ENCODE assay signal across 19 cellular contexts in the genomic region with DNA sequence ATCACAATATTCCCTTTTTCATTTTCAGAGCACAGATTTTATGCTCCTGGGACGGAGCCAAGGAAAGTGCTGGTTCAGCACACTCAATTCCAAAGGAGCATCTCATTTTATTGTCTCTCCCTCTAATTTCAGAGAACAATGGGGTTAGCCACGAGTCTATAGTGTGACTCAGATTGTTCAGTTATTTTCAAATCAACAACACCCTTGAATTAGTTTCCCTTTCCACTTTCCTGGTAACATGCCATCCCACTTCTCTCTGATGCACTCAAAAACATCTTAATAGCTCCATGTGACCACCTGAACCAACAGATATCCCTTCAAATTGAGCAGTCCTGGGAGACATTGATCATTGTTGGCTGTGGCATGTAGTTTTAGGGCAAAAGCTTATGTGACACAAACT.
"Had no signal": no experiment of that assay in that cellular context is flagged by ENCODE, and none has a peak within 500 bp of the region (broad histone marks: within the 10 kb centered on the region; RNA-seq: fewer than 3 reads in every experiment).

No MANE protein-coding gene starts in this region.

- H3K9me3 ChIP-seq: left ventricle myocardium inferior had no signal

- H3K4me3 Mint-ChIP-seq: activated B cell treated with CpG ODN at 0.5 μM for 24 hours; activated CD4-positive, alpha-beta T cell treated with anti-CD3 and anti-CD28 coated beads, Interleukin-2, amount 10 ng/mL, durations not matched to agents 24 days and 14 days; activated naive CD4-positive, alpha-beta T cell treated with anti-CD3 and anti-CD28 coated beads for 36 hours; nephron; stimulated activated naive CD8-positive, alpha-beta T cell treated with anti-CD3 and anti-CD28 coated beads, Interleukin-15, Interleukin-2, amounts not matched to agents 100 ng/mL and 50 ng/mL, for 24 hours; type B pancreatic cell had no signal

- H3K4me1 ChIP-seq: left ventricle myocardium inferior had no signal

- H3K4me2 ChIP-seq: smooth muscle cell had no signal

- H3K4me1 Mint-ChIP-seq: activated B cell treated with CpG ODN at 0.5 μM for 24 hours, nephron had no signal

- FAIRE-seq: TTC549 had no signal

- ATAC-seq: right cardiac atrium had no signal

- H3K4me3 ChIP-seq: coronary artery, left ventricle myocardium inferior, smooth muscle cell had no signal

- H3K27ac ChIP-seq: coronary artery, left ventricle myocardium inferior had no signal

- DNase-seq: activated B cell treated with CpG ODN at 0.5 μM for 24 hours; activated CD4-positive, alpha-beta T cell treated with anti-CD3 and anti-CD28 coated beads, Interleukin-2, amount 10 ng/mL, durations not matched to agents 24 days and 14 days; activated naive CD4-positive, alpha-beta T cell treated with anti-CD3 and anti-CD28 coated beads for 36 hours; central memory CD4-positive, alpha-beta T cell; effector CD8-positive, alpha-beta T cell; islet precursor cell; left ventricle myocardium inferior; mesenchymal stem cell; occipital lobe; right cardiac atrium; SW 1271 had no signal

- H3K9me3 Mint-ChIP-seq: activated B cell treated with CpG ODN at 0.5 μM for 24 hours; activated CD4-positive, alpha-beta T cell treated with anti-CD3 and anti-CD28 coated beads, Interleukin-2, amount 10 ng/mL, durations not matched to agents 24 days and 14 days; activated naive CD4-positive, alpha-beta T cell treated with anti-CD3 and anti-CD28 coated beads for 36 hours; activated T-helper 2 cell treated with anti-CD3 and anti-CD28 coated beads, Interferon-gamma antibody, Interleukin-2, Interleukin-4, amounts not matched to agents 10 μg/mL and 5 μg/mL and 100 μg/mL, durations not matched to agents 14 hours and 24 hours and 36 hours; nephron; stimulated activated naive CD8-positive, alpha-beta T cell treated with anti-CD3 and anti-CD28 coated beads, Interleukin-15, Interleukin-2, amounts not matched to agents 100 ng/mL and 50 ng/mL, for 24 hours had no signal

- H3K36me3 Mint-ChIP-seq: type B pancreatic cell had no signal

- H3K36me3 ChIP-seq: left ventricle myocardium inferior had no signal

- H3K27ac Mint-ChIP-seq: activated B cell treated with CpG ODN at 0.5 μM for 24 hours; activated CD4-positive, alpha-beta T cell treated with anti-CD3 and anti-CD28 coated beads, Interleukin-2, amount 10 ng/mL, durations not matched to agents 24 days and 14 days; activated naive CD4-positive, alpha-beta T cell treated with anti-CD3 and anti-CD28 coated beads for 36 hours; activated T-helper 2 cell treated with anti-CD3 and anti-CD28 coated beads, Interferon-gamma antibody, Interleukin-2, Interleukin-4, amounts not matched to agents 10 μg/mL and 5 μg/mL and 100 μg/mL, durations not matched to agents 14 hours and 24 hours and 36 hours; nephron; progenitor cell of endocrine pancreas; stimulated activated naive CD8-positive, alpha-beta T cell treated with anti-CD3 and anti-CD28 coated beads, Interleukin-15, Interleukin-2, amounts not matched to agents 100 ng/mL and 50 ng/mL, for 24 hours; type B pancreatic cell had no signal
